ENCODE assay signal across 33 cellular contexts in the genomic region with DNA sequence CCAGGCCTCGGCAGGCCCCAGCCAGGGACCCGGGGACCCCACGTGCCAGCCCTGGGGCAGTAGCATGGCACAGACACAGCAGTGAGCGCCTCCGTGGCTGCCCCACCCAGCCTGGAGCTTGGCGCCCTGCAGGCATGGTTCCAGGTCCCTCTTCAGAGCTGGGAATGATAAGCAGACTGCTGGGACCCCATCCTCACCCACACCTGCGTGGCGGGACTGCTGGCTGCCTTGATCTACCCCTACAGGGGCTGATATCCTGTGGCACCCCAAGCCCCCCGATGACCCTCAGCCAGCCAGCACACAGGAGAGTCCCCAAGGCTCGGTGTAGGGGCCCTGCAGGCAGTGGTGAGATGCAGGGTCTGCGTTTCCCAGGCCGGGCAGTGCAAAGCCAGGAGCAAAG.
"Had no signal": no experiment of that assay in that cellular context is flagged by ENCODE, and none has a peak within 500 bp of the region (broad histone marks: within the 10 kb centered on the region; RNA-seq: fewer than 3 reads in every experiment).

No MANE protein-coding gene starts in this region.

- DNase-seq: activated CD4-positive, alpha-beta memory T cell treated with anti-CD3 and anti-CD28 coated beads for 36 hours; activated CD4-positive, alpha-beta T cell treated with anti-CD3 and anti-CD28 coated beads for 36 hours; activated CD4-positive, alpha-beta T cell treated with anti-CD3 and anti-CD28 coated beads, Interleukin-2, amount 10 ng/mL, durations not matched to agents 24 days and 14 days; activated CD4-positive, CD25-positive, alpha-beta regulatory T cell; activated CD4-positive, CD25-positive, alpha-beta regulatory T cell treated with anti-CD3 and anti-CD28 coated beads, Interleukin-2, amount 50 U/mL, for 72 hours; activated CD8-positive, alpha-beta memory T cell treated with anti-CD3 and anti-CD28 coated beads, Interleukin-2, amount 10 ng/mL, durations not matched to agents 7 days and 5 days; activated CD8-positive, alpha-beta memory T cell treated with anti-CD3 and anti-CD28 coated beads, Interleukin-2, amount 50 U/mL, for 4 hours; activated CD8-positive, alpha-beta T cell treated with anti-CD3 and anti-CD28 coated beads, Interleukin-2, amount 10 ng/mL, durations not matched to agents 7 days and 5 days; activated gamma-delta T cell; activated naive CD4-positive, alpha-beta T cell; activated naive CD4-positive, alpha-beta T cell treated with anti-CD3 and anti-CD28 coated beads, Interleukin-2, amount 10 ng/mL, durations not matched to agents 7 days and 5 days; activated naive CD8-positive, alpha-beta T cell treated with anti-CD3 and anti-CD28 coated beads, Interleukin-2, amount 10 ng/mL, durations not matched to agents 7 days and 5 days; activated T-cell treated with anti-CD3 and anti-CD28 coated beads, Interleukin-2, amount 50 U/mL, for 1 hour; activated T-cell treated with anti-CD3 and anti-CD28 coated beads, Interleukin-2, amount 50 U/mL, for 48 hours; central memory CD4-positive, alpha-beta T cell; cerebellar nuclear complex; dorsolateral prefrontal cortex; effector memory CD4-positive, alpha-beta T cell; endodermal cell; foreskin fibroblast; T-helper 2 cell had no signal

- H3K4me1 Mint-ChIP-seq: activated CD4-positive, alpha-beta T cell treated with anti-CD3 and anti-CD28 coated beads for 36 hours; activated CD4-positive, alpha-beta T cell treated with anti-CD3 and anti-CD28 coated beads, Interleukin-2, amount 10 ng/mL, durations not matched to agents 24 days and 14 days; activated CD8-positive, alpha-beta memory T cell treated with anti-CD3 and anti-CD28 coated beads, Interleukin-2, amount 10 ng/mL, durations not matched to agents 7 days and 5 days; activated naive CD4-positive, alpha-beta T cell treated with anti-CD3 and anti-CD28 coated beads, Interleukin-2, amount 10 ng/mL, durations not matched to agents 7 days and 5 days; activated naive CD8-positive, alpha-beta T cell treated with anti-CD3 and anti-CD28 coated beads, Interleukin-2, amount 10 ng/mL, durations not matched to agents 7 days and 5 days; endodermal cell had no signal

- H3K4me3 ChIP-seq: ascending aorta, breast epithelium, cardiac muscle cell, coronary artery, dorsolateral prefrontal cortex, heart left ventricle had no signal

- H3K9me3 ChIP-seq: ascending aorta, breast epithelium, heart left ventricle had no signal

- H3K27ac ChIP-seq: ascending aorta, breast epithelium, cardiac muscle cell, coronary artery, dorsolateral prefrontal cortex, heart left ventricle had no signal

- H3K36me3 Mint-ChIP-seq: activated CD4-positive, alpha-beta memory T cell treated with anti-CD3 and anti-CD28 coated beads for 36 hours; activated CD8-positive, alpha-beta memory T cell treated with anti-CD3 and anti-CD28 coated beads, Interleukin-2, amount 10 ng/mL, durations not matched to agents 7 days and 5 days; activated naive CD4-positive, alpha-beta T cell treated with anti-CD3 and anti-CD28 coated beads, Interleukin-2, amount 10 ng/mL, durations not matched to agents 7 days and 5 days; activated naive CD4-positive, alpha-beta T cell treated with anti-CD3 and anti-CD28 coated beads, Interleukin-2, amount 50 U/mL, for 72 hours; activated naive CD8-positive, alpha-beta T cell treated with anti-CD3 and anti-CD28 coated beads, Interleukin-2, amount 10 ng/mL, durations not matched to agents 7 days and 5 days; brain had no signal

- H3K27ac Mint-ChIP-seq: activated CD4-positive, alpha-beta memory T cell treated with anti-CD3 and anti-CD28 coated beads for 36 hours; activated CD4-positive, alpha-beta T cell treated with anti-CD3 and anti-CD28 coated beads for 36 hours; activated CD8-positive, alpha-beta memory T cell treated with anti-CD3 and anti-CD28 coated beads, Interleukin-2, amount 10 ng/mL, durations not matched to agents 7 days and 5 days; activated CD8-positive, alpha-beta T cell treated with anti-CD3 and anti-CD28 coated beads, Interleukin-2, amount 10 ng/mL, durations not matched to agents 7 days and 5 days; activated naive CD4-positive, alpha-beta T cell treated with anti-CD3 and anti-CD28 coated beads, Interleukin-2, amount 10 ng/mL, durations not matched to agents 7 days and 5 days; activated naive CD4-positive, alpha-beta T cell treated with anti-CD3 and anti-CD28 coated beads, Interleukin-2, amount 50 U/mL, for 72 hours; activated naive CD8-positive, alpha-beta T cell treated with anti-CD3 and anti-CD28 coated beads, Interleukin-2, amount 10 ng/mL, durations not matched to agents 7 days and 5 days; activated T-helper 1 cell treated with anti-CD3 and anti-CD28 coated beads, Interleukin-12 subunit alpha, Interleukin-12 subunit beta, Interleukin-2, Interleukin-4 antibody, amounts not matched to agents 30 ng/mL and 10 ng/mL and 1 ng/mL, durations not matched to agents 14 hours and 24 hours and 36 hours; activated T-helper 2 cell treated with anti-CD3 and anti-CD28 coated beads, Interferon-gamma antibody, Interleukin-2, Interleukin-4, amounts not matched to agents 10 μg/mL and 5 μg/mL and 100 μg/mL, durations not matched to agents 14 hours and 24 hours and 36 hours; dendritic cell treated with granulocyte-macrophage colony-stimulating factor and Interleukin-4, amounts not matched to agents 40 ng/mL and 50 ng/mL, for 4 days; endodermal cell had no signal

- H3K9me3 Mint-ChIP-seq: activated CD4-positive, alpha-beta memory T cell treated with anti-CD3 and anti-CD28 coated beads for 36 hours; activated CD4-positive, alpha-beta T cell treated with anti-CD3 and anti-CD28 coated beads, Interleukin-2, amount 10 ng/mL, durations not matched to agents 24 days and 14 days; activated naive CD4-positive, alpha-beta T cell treated with anti-CD3 and anti-CD28 coated beads, Interleukin-2, amount 10 ng/mL, durations not matched to agents 7 days and 5 days; activated naive CD4-positive, alpha-beta T cell treated with anti-CD3 and anti-CD28 coated beads, Interleukin-2, amount 50 U/mL, for 72 hours; activated naive CD8-positive, alpha-beta T cell treated with anti-CD3 and anti-CD28 coated beads, Interleukin-2, amount 10 ng/mL, durations not matched to agents 7 days and 5 days; activated T-helper 1 cell treated with anti-CD3 and anti-CD28 coated beads, Interleukin-12 subunit alpha, Interleukin-12 subunit beta, Interleukin-2, Interleukin-4 antibody, amounts not matched to agents 30 ng/mL and 10 ng/mL and 1 ng/mL, durations not matched to agents 14 hours and 24 hours and 36 hours; activated T-helper 2 cell treated with anti-CD3 and anti-CD28 coated beads, Interferon-gamma antibody, Interleukin-2, Interleukin-4, amounts not matched to agents 10 μg/mL and 5 μg/mL and 100 μg/mL, durations not matched to agents 14 hours and 24 hours and 36 hours; dendritic cell treated with granulocyte-macrophage colony-stimulating factor and Interleukin-4, amounts not matched to agents 40 ng/mL and 50 ng/mL, for 4 days; endodermal cell had no signal

- H3K4me3 Mint-ChIP-seq: activated CD4-positive, alpha-beta memory T cell treated with anti-CD3 and anti-CD28 coated beads for 36 hours; activated CD4-positive, alpha-beta T cell treated with anti-CD3 and anti-CD28 coated beads for 36 hours; activated CD4-positive, alpha-beta T cell treated with anti-CD3 and anti-CD28 coated beads, Interleukin-2, amount 10 ng/mL, durations not matched to agents 24 days and 14 days; activated CD8-positive, alpha-beta memory T cell treated with anti-CD3 and anti-CD28 coated beads, Interleukin-2, amount 10 ng/mL, durations not matched to agents 7 days and 5 days; activated CD8-positive, alpha-beta T cell treated with anti-CD3 and anti-CD28 coated beads, Interleukin-2, amount 10 ng/mL, durations not matched to agents 7 days and 5 days; activated naive CD4-positive, alpha-beta T cell treated with anti-CD3 and anti-CD28 coated beads, Interleukin-2, amount 10 ng/mL, durations not matched to agents 7 days and 5 days; activated naive CD8-positive, alpha-beta T cell treated with anti-CD3 and anti-CD28 coated beads, Interleukin-2, amount 10 ng/mL, durations not matched to agents 7 days and 5 days; activated T-helper 1 cell treated with anti-CD3 and anti-CD28 coated beads, Interleukin-12 subunit alpha, Interleukin-12 subunit beta, Interleukin-2, Interleukin-4 antibody, amounts not matched to agents 30 ng/mL and 10 ng/mL and 1 ng/mL, durations not matched to agents 14 hours and 24 hours and 36 hours; brain; dendritic cell treated with granulocyte-macrophage colony-stimulating factor and Interleukin-4, amounts not matched to agents 40 ng/mL and 50 ng/mL, for 4 days; endodermal cell had no signal

- H3K4me1 ChIP-seq: ascending aorta, breast epithelium, heart left ventricle had no signal

- FAIRE-seq: frontal cortex had no signal

- H3K36me3 ChIP-seq: ascending aorta, breast epithelium, cardiac muscle cell, heart left ventricle had no signal

- ATAC-seq: activated CD4-positive, alpha-beta T cell treated with anti-CD3 and anti-CD28 coated beads for 36 hours; activated CD8-positive, alpha-beta memory T cell treated with anti-CD3 and anti-CD28 coated beads, Interleukin-2, amount 10 ng/mL, durations not matched to agents 7 days and 5 days; activated CD8-positive, alpha-beta T cell treated with anti-CD3 and anti-CD28 coated beads, Interleukin-2, amount 10 ng/mL, durations not matched to agents 7 days and 5 days; activated naive CD4-positive, alpha-beta T cell treated with anti-CD3 and anti-CD28 coated beads, Interleukin-2, amount 50 U/mL, for 72 hours; esophagus mucosa; heart left ventricle had no signal

- H3K27me3 ChIP-seq: ascending aorta had no signal
